ENCODE assay signal across 1 cellular context in genomic region chr11:66282468-66283455, GRCh38.
A peak's percentile ranks its signal among the peaks of the same experiment; 100 is the strongest.
TF ChIP-seq lines count a peak whose summit lies in the region.

No MANE protein-coding gene starts in this region.

TF ChIP-seq in HepG2, 621 proteins besides CTCF, POLR2A, EP300 and RAD21 (continued from another document and continues in another):
- TF ChIP-seq TERF1 (CRISPR knock-in tag; IDR thresholded peaks at IDR 0.05) (no peak), MAX (IDR thresholded peaks at IDR 0.05) (0 out of 2 replicates have a peak, but pooled peaks have one; percentile 39), ZIK1 (CRISPR knock-in tag; IDR thresholded peaks at IDR 0.05; ENCODE audit: borderline replicate concordance, low read depth) (0 out of 2 replicates have a peak, but pooled peaks have one; percentile 18), PRDM4 (CRISPR knock-in tag; IDR thresholded peaks at IDR 0.05; ENCODE audit: borderline replicate concordance) (no peak), GATAD2A (CRISPR knock-in tag; IDR thresholded peaks at IDR 0.05) (no peak), RBM22 (optimal IDR thresholded peaks at IDR 0.05; ENCODE audit: low read length) (peak; percentile 100), TP53 (CRISPR knock-in tag; conservative IDR thresholded peaks at IDR 0.05) (no peak), CBX1 (IDR thresholded peaks at IDR 0.05; ENCODE audit: low read depth) (no peak), SAFB2 (CRISPR knock-in tag; IDR thresholded peaks at IDR 0.05; ENCODE audit: borderline replicate concordance, low read depth) (no peak), ZNF746 (CRISPR knock-in tag; IDR thresholded peaks at IDR 0.05) (no peak), POGK (CRISPR knock-in tag; conservative IDR thresholded peaks at IDR 0.05) (peak; percentile 73; the same call in 1 of the 2 replicates), SP4 (CRISPR knock-in tag; IDR thresholded peaks at IDR 0.05) (peak; percentile 61; the same call in 1 of the 2 replicates), SRSF9 (IDR thresholded peaks at IDR 0.05; ENCODE audit: borderline replicate concordance, insufficient read depth, low read depth, low read length, poor library complexity, severe bottlenecking) (no peak), FOXO4 (CRISPR knock-in tag; conservative IDR thresholded peaks at IDR 0.05) (no peak), ZBED4 (CRISPR knock-in tag; IDR thresholded peaks at IDR 0.05; ENCODE audit: borderline replicate concordance) (no peak), KDM6A (CRISPR knock-in tag; IDR thresholded peaks at IDR 0.05; ENCODE audit: low read depth) (no peak), RORA (CRISPR knock-in tag; IDR thresholded peaks at IDR 0.05) (no peak), ZNF121 (CRISPR knock-in tag; IDR thresholded peaks at IDR 0.05) (no peak), ESRRA (CRISPR knock-in tag; IDR thresholded peaks at IDR 0.05; ENCODE audit: low read depth) (peak; percentile 55; the same call in 1 of the 2 replicates), MXD1 (CRISPR knock-in tag; IDR thresholded peaks at IDR 0.05) (no peak), KLF11 (CRISPR knock-in tag; IDR thresholded peaks at IDR 0.05) (no peak), RXRB (CRISPR knock-in tag; IDR thresholded peaks at IDR 0.05; ENCODE audit: borderline replicate concordance) (no peak), TFDP2 (CRISPR knock-in tag; IDR thresholded peaks at IDR 0.05) (0 out of 2 replicates have a peak, but pooled peaks have one; percentile 33), PLSCR1 (CRISPR knock-in tag; IDR thresholded peaks at IDR 0.05; ENCODE audit: borderline replicate concordance) (no peak), ZNF335 (CRISPR knock-in tag; IDR thresholded peaks at IDR 0.05) (no peak), ZNF563 (CRISPR knock-in tag; IDR thresholded peaks at IDR 0.05) (no peak), HNRNPLL (IDR thresholded peaks at IDR 0.05; ENCODE audit: low read depth, low read length, poor library complexity, severe bottlenecking) (peak; percentile 41), ZNF451 (CRISPR knock-in tag; IDR thresholded peaks at IDR 0.05) (no peak), ZNF850 (CRISPR knock-in tag; conservative IDR thresholded peaks at IDR 0.05) (no peak), ZBTB37 (CRISPR knock-in tag; IDR thresholded peaks at IDR 0.05) (no peak), RNF2 (conservative IDR thresholded peaks at IDR 0.05; ENCODE audit: low read depth) (no peak), ZFX (CRISPR knock-in tag; IDR thresholded peaks at IDR 0.05; ENCODE audit: low read depth) (peak; percentile 68), ELK4 (CRISPR knock-in tag; IDR thresholded peaks at IDR 0.05; ENCODE audit: borderline replicate concordance) (no peak), NFKB2 (CRISPR knock-in tag; IDR thresholded peaks at IDR 0.05; ENCODE audit: borderline replicate concordance) (peak; percentile 46; the same call in 1 of the 2 replicates), CENPBD1 (CRISPR knock-in tag; IDR thresholded peaks at IDR 0.05; ENCODE audit: borderline replicate concordance, low read depth) (no peak), ZNF382 (CRISPR knock-in tag; IDR thresholded peaks at IDR 0.05; ENCODE audit: borderline replicate concordance) (no peak), FOSL2 (CRISPR knock-in tag; IDR thresholded peaks at IDR 0.05) (peak; percentile 32; the same call in 1 of the 2 replicates), RAD51 (IDR thresholded peaks at IDR 0.05; ENCODE audit: borderline replicate concordance) (no peak), NCOR1 (IDR thresholded peaks at IDR 0.05; ENCODE audit: borderline replicate concordance, low read length) (no peak), ZBTB33 (CRISPR knock-in tag; IDR thresholded peaks at IDR 0.05) (peak; percentile 47; the same call in 1 of the 2 replicates), ZBTB38 (CRISPR knock-in tag; IDR thresholded peaks at IDR 0.05) (no peak), ATF7 (IDR thresholded peaks at IDR 0.05) (no peak), ATF7 (CRISPR knock-in tag; IDR thresholded peaks at IDR 0.05) (no peak), NFKBIZ (CRISPR knock-in tag; IDR thresholded peaks at IDR 0.05) (peak; percentile 52; the same call in 1 of the 2 replicates), DNMT1 (CRISPR knock-in tag; IDR thresholded peaks at IDR 0.05) (no peak)
